ENCODE assay signal across 9 cellular contexts in the genomic region with DNA sequence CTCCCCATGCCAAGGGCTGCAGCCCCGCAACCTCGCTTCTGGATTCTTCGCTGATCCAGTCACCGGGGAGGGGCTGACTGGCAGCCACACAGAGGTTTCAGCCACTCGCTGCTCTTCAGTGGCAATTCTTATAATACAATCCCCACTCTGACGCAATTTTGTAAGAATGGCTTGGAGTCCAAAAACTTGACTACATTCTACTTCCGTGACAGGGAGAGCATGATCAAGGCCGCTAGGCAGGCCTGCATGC. TPM values are rescaled to one million over a fixed set of nuclear protein-coding genes. Genes with fewer than 3 reads are reported as not detected.
DNase-seq lines count a peak whose midpoint lies in the region; ATAC-seq, FAIRE-seq and TF ChIP-seq lines count a peak whose summit lies in the region.
"Had no signal": no experiment of that assay in that cellular context is flagged by ENCODE, and none has a peak within 500 bp of the region (broad histone marks: within the 10 kb centered on the region; RNA-seq: fewer than 3 reads in every experiment).

No MANE protein-coding gene starts in this region.

- 57% methylated on average over 8 of the region's 8 CpGs for WGBS in GM12878 (ENCODE audit: insufficient coverage, insufficient replicate concordance, low lambda C conversion rate, missing lambda C conversion rate)
- 21% methylated on average over 8 of the region's 8 CpGs for WGBS in liver
- WGBS in thyroid gland, 2 donors, result 16 to 30% methylated on average over 8 of the region's 8 CpGs

- no peak for FAIRE-seq in GM12878 (lab: Jason Lieb, UNC)
- FAIRE-seq: A204.1 had no signal

- BruUV-seq in GM12878 (replicated peaks; lab: Mats Ljungman, UMichigan), result no TSS peak

- H3K36me3 Mint-ChIP-seq in T-helper 1 cell treated with Interleukin-12 subunit alpha and Interleukin-12 subunit beta and Interleukin-4 antibody, amounts not matched to agents 30 μg/mL and 1 μg/mL, for 36 hours (ENCODE audit: low read depth), result peaks cover 5% of the 10 kb centered on the region

- H3K4me3 ChIP-seq in GM12878 (peak overlapping the region; percentile 76; the same call in 1 of the 2 replicates), liver (ENCODE audit: low read depth in 1 of 3, low read length in 3 of 3) (peak overlapping the region in 1 of 3 donors; percentile 68), thyroid gland (replicated peaks in 1 of 3) (peak overlapping the region in 1 of 3 donors; percentile 50)

- intact Hi-C loops in GM12878 (cut with micrococcal nuclease; ENCODE audit: unreplicated experiment) (loop anchor here (1.0 to 10.0 kb wide), 7 partner anchors 15 to 1020 kb away; a partner anchor contains a TSS), thyroid gland (cut with DNase I) (loop anchor here (5.0 kb wide), 3 partner anchors 165 to 225 kb away; a partner anchor contains a TSS)

- peaks cover 38% of the 10 kb centered on the region for H3K4me1 Mint-ChIP-seq in T-helper 1 cell treated with Interleukin-12 subunit alpha and Interleukin-12 subunit beta and Interleukin-4 antibody, amounts not matched to agents 30 μg/mL and 1 μg/mL, for 36 hours (ENCODE audit: low read depth)

- TF ChIP-seq POLR2A in GM12878 (IDR thresholded peaks at IDR 0.05; ENCODE audit: low read depth, low read length) (no peak), thyroid gland (IDR thresholded peaks at IDR 0.05) (no peak)

- H3K9me3 ChIP-seq in GM12878 (replicated peaks; ENCODE audit: control insufficient read depth, insufficient read depth, low read length) (no peaks in the 10 kb centered on the region), liver (ENCODE audit: control insufficient read depth in 4 of 4, low read length in 3 of 4) (no peaks in the 10 kb centered on the region), thyroid gland (no peaks in the 10 kb centered on the region)

- no peak for TF ChIP-seq EP300 in GM12878 (IDR thresholded peaks at IDR 0.05; ENCODE audit: borderline replicate concordance in 1 of 2, control insufficient read depth in 1 of 2, low read depth in 2 of 2, low read length in 2 of 2)

- in situ Hi-C loops in GM12878 (cut with MboI), result loop anchor here (10.0 kb wide), 1 partner anchor 63 kb away; no protein-coding TSS in a partner anchor

- H2AFZ ChIP-seq in GM12878 (ENCODE audit: control insufficient read depth, low read depth, low read length), result peak overlapping the region; percentile 71

- H3K9me3 Mint-ChIP-seq in T-helper 1 cell treated with Interleukin-12 subunit alpha and Interleukin-12 subunit beta and Interleukin-4 antibody, amounts not matched to agents 30 μg/mL and 1 μg/mL, for 36 hours, result no peaks in the 10 kb centered on the region

- POLR2A ChIA-PET in GM12878 (lab: Charles Lee), result interaction anchor here (1.4 kb wide), 1 partner anchor 175 kb away, joined by 4 read pairs; no protein-coding TSS in a partner anchor

- peak overlapping the region; percentile 98 for H3K4me2 ChIP-seq in GM12878 (ENCODE audit: control insufficient read depth, insufficient read depth)

- no peak for TF ChIP-seq RAD21 in GM12878 (IDR thresholded peaks at IDR 0.05; ENCODE audit: insufficient read depth, low read depth, low read length)
- TF ChIP-seq RAD21 in liver (IDR thresholded peaks at IDR 0.05), result no peak

- SMC1A ChIA-PET in GM12878 (lab: Charles Lee; ENCODE audit: uncharacterized antibody, unreplicated experiment), result interaction anchor here (0.9 to 1.8 kb wide), 8 partner anchors 12 to 286 kb away, joined by 3 to 14 read pairs (median 4); a partner anchor contains a TSS

- H3K4me3 Mint-ChIP-seq in T-helper 1 cell treated with Interleukin-12 subunit alpha and Interleukin-12 subunit beta and Interleukin-4 antibody, amounts not matched to agents 30 μg/mL and 1 μg/mL, for 36 hours, result peak overlapping the region; percentile 76

- no peak for ATAC-seq in GM12878
- no peak for ATAC-seq in GM18519 (IDR thresholded peaks at IDR 0.05; ENCODE audit: low FRiP score, unreplicated experiment)
- ATAC-seq in HG02885 (IDR thresholded peaks at IDR 0.05; ENCODE audit: poor library complexity, unreplicated experiment), result no peak
- ATAC-seq in GM21529 (IDR thresholded peaks at IDR 0.05; ENCODE audit: unreplicated experiment), result no peak

- H3K27me3 ChIP-seq in GM12878 (replicated peaks in 1 of 2; ENCODE audit: control insufficient read depth in 2 of 2, insufficient read depth in 2 of 2, low read length in 1 of 2) (no peaks in the 10 kb centered on the region), liver (ENCODE audit: control insufficient read depth in 4 of 4, insufficient read depth in 4 of 4, low read length in 3 of 4) (no peaks in the 10 kb centered on the region), thyroid gland (no peaks in the 10 kb centered on the region)

- H3K36me3 ChIP-seq in GM12878 (ENCODE audit: control insufficient read depth in 2 of 2, insufficient read depth in 2 of 2, low read length in 1 of 2) (no peaks in the 10 kb centered on the region; a peak in 1 of 4 replicates), liver (ENCODE audit: control insufficient read depth in 4 of 4, insufficient read depth in 3 of 4, low read depth in 1 of 4, low read length in 3 of 4) (peaks cover 0 to 8% (median 1%) of the 10 kb centered on the region in 4 donors), thyroid gland (peaks cover 11 to 12% of the 10 kb centered on the region in 2 donors)

- no peak overlapping the region for H3K27ac Mint-ChIP-seq in T-helper 1 cell treated with Interleukin-12 subunit alpha and Interleukin-12 subunit beta and Interleukin-4 antibody, amounts not matched to agents 30 μg/mL and 1 μg/mL, for 36 hours

- CTCF ChIA-PET in GM12878 (lab: Yijun Ruan, JAX), result interaction anchor here (0.8 to 8.1 kb wide), 26 partner anchors 9 to 1022 kb away, joined by 3 to 82 read pairs (median 4); a partner anchor contains a TSS

- H3K79me2 ChIP-seq in GM12878 (ENCODE audit: control insufficient read depth, insufficient read depth, low read length), result no peaks in the 10 kb centered on the region

- H3K4me1 ChIP-seq in GM12878 (ENCODE audit: control insufficient read depth, insufficient read depth, low read length) (peaks cover 16% of the 10 kb centered on the region), liver (ENCODE audit: control insufficient read depth in 4 of 4, insufficient read depth in 4 of 4, low read length in 3 of 4) (peaks cover 5 to 33% (median 20%) of the 10 kb centered on the region in 4 donors), thyroid gland (peaks cover 20 to 58% of the 10 kb centered on the region in 2 donors)

- no peak for TF ChIP-seq CTCF in GM12878 (IDR thresholded peaks at IDR 0.05 in 2 of 3, conservative IDR thresholded peaks at IDR 0.05 in 1 of 3; ENCODE audit: control insufficient read depth in 2 of 3, extremely low read depth in 1 of 3, insufficient read depth in 1 of 3, low read depth in 3 of 3, low read length in 3 of 3)
- no peak for TF ChIP-seq CTCF in liver (IDR thresholded peaks at IDR 0.05; ENCODE audit: low read depth, low read length, missing input control)
- TF ChIP-seq CTCF in thyroid gland (IDR thresholded peaks at IDR 0.05), result no peak

- H3K27ac ChIP-seq in GM12878 (ENCODE audit: control insufficient read depth, insufficient read depth) (no peak overlapping the region), liver (ENCODE audit: low read depth in 1 of 2, low read length in 2 of 2) (peak overlapping the region; percentile 80 to 91), thyroid gland (peak overlapping the region; percentile 84 to 94 (median 86))

- H3K27me3 Mint-ChIP-seq in T-helper 1 cell treated with Interleukin-12 subunit alpha and Interleukin-12 subunit beta and Interleukin-4 antibody, amounts not matched to agents 30 μg/mL and 1 μg/mL, for 36 hours (ENCODE audit: low read depth), result no peaks in the 10 kb centered on the region

- H3K9ac ChIP-seq in GM12878 (ENCODE audit: control insufficient read depth, insufficient read depth, low read length), result peak overlapping the region; percentile 58; the same call in 1 of the 2 replicates
- H3K9ac ChIP-seq in liver (ENCODE audit: low read depth in 1 of 2, low read length in 2 of 2), result peak overlapping the region; percentile 13 to 47

- RAD21 ChIA-PET in GM12878 (lab: Charles Lee; ENCODE audit: unreplicated experiment), result interaction anchor here (0.6 to 2.5 kb wide), 8 partner anchors 12 to 1037 kb away, joined by 3 to 17 read pairs (median 4); a partner anchor contains a TSS

- DNase-seq in T-helper 1 cell, result no peak
- DNase-seq in GM12878 (ENCODE audit: low read depth, low spot score), result no peak
- DNase-seq in thyroid gland, result no peak

- no peaks in the 10 kb centered on the region for H4K20me1 ChIP-seq in GM12878 (ENCODE audit: control insufficient read depth, insufficient read depth)

RNA-seq across cellular contexts. Expression of a gene that starts 14.9 kb away (rescaled TPM):
- total RNA-seq in GM12878 (2013; cell fraction: nucleolus; rRNA removed), result 25.4 and 26.9 TPM in 2 replicates
- total RNA-seq in GM12878 (2014; rRNA removed) (17.5 and 19.2 TPM in 2 replicates), GM12878 (2014; rRNA removed; fragmentation: Illumina TruSeq; extraction: Trizol) (7.5 and 8.5 TPM in 2 replicates), GM12878 (2021) (19.4 and 26.3 TPM in 2 replicates), liver (10 to 100 TPM; 11.4 to 15.5 TPM), thyroid gland (10 to 100 TPM; 19.5 to 27.5 (median 26.2) TPM)
- 2.6 TPM for polyA plus RNA-seq in GM12878 (2011; ENCODE audit: low read depth)
- polyA plus RNA-seq in GM12878 (2011; rRNA removed) (5.4 and 7.8 TPM in 2 replicates), GM12878 (2014; fragmentation: Illumina TruSeq; extraction: Trizol) (2.9 and 5.6 TPM in 2 replicates), GM12878 (2014; fragmentation: Nextera tagmentation; extraction: Ambion mirVana) (1 to 10 TPM in 1 of 2 experiments, under 1 TPM in 1; 0.55 to 2.0 TPM), GM12878 (2014; rRNA removed) (17.0 and 18.5 TPM in 2 replicates), GM12878 (2016; fragmentation: Nextera tagmentation; extraction: Ambion mirVana) (10 to 100 TPM; 10.9 to 11.6 TPM), liver (1 to 10 TPM; 1.8 to 6.4 TPM)
- 8.3 and 10.5 TPM in 2 replicates for polyA plus RNA-seq in GM12878 (2011; cell fraction: cytosol; rRNA removed)
- 26.6 and 27.9 TPM in 2 replicates for polyA plus RNA-seq in GM12878 (2011; cell fraction: nucleus; rRNA removed)
- 6.0 and 6.4 TPM in 2 replicates for polyA plus RNA-seq in GM12878 (2012)
- polyA minus RNA-seq in GM12878 (2011; rRNA and poly(A)+ RNA removed), result 3.5 and 10.0 TPM in 2 replicates
- 2.6 and 5.2 TPM in 2 replicates for polyA minus RNA-seq in GM12878 (2011; cell fraction: cytosol; rRNA and poly(A)+ RNA removed)
- polyA minus RNA-seq in GM12878 (2011; cell fraction: nucleus; rRNA and poly(A)+ RNA removed), result 3.5 and 5.0 TPM in 2 replicates

RNA-seq across cellular contexts. Expression of a gene that starts 44.8 kb away (rescaled TPM):
- 173 TPM in 2 replicates for total RNA-seq in GM12878 (2013; cell fraction: nucleolus; rRNA removed)
- total RNA-seq in GM12878 (2014; rRNA removed) (43.5 and 47.3 TPM in 2 replicates), GM12878 (2014; rRNA removed; fragmentation: Illumina TruSeq; extraction: Trizol) (19.9 and 22.1 TPM in 2 replicates), GM12878 (2021) (41.9 and 47.1 TPM in 2 replicates), liver (10 to 100 TPM in 1 of 2 donors, 1 to 10 TPM in 1; 9.7 to 26.9 TPM), thyroid gland (10 to 100 TPM; 24.7 to 39.3 (median 29.3) TPM)
- 7.4 TPM for polyA plus RNA-seq in GM12878 (2011; ENCODE audit: low read depth)
- polyA plus RNA-seq in GM12878 (2011; rRNA removed) (7.4 and 12.4 TPM in 2 replicates), GM12878 (2014; fragmentation: Illumina TruSeq; extraction: Trizol) (12.8 and 29.6 TPM in 2 replicates), GM12878 (2014; fragmentation: Nextera tagmentation; extraction: Ambion mirVana) (1 to 10 TPM in 1 of 2 experiments, under 1 TPM in 1; 0.60 to 1.6 TPM), GM12878 (2014; rRNA removed) (40.9 and 47.9 TPM in 2 replicates), GM12878 (2016; fragmentation: Nextera tagmentation; extraction: Ambion mirVana) (10 to 100 TPM; 37.8 to 45.2 TPM), liver (1 to 10 TPM; 6.0 to 7.9 TPM)
- polyA plus RNA-seq in GM12878 (2011; cell fraction: cytosol; rRNA removed), result 15.5 and 17.6 TPM in 2 replicates
- polyA plus RNA-seq in GM12878 (2011; cell fraction: nucleus; rRNA removed), result 137 and 161 TPM in 2 replicates
- polyA plus RNA-seq in GM12878 (2012), result 16.8 and 19.0 TPM in 2 replicates
- polyA minus RNA-seq in GM12878 (2011; rRNA and poly(A)+ RNA removed), result 17.1 and 23.3 TPM in 2 replicates
- polyA minus RNA-seq in GM12878 (2011; cell fraction: cytosol; rRNA and poly(A)+ RNA removed), result 6.9 and 8.7 TPM in 2 replicates
- polyA minus RNA-seq in GM12878 (2011; cell fraction: nucleus; rRNA and poly(A)+ RNA removed), result 31.7 and 48.4 TPM in 2 replicates
